In genomic region chr15:41904487-41905359, GRCh38 we compare ENCODE assay signal across 8 cellular contexts. TPM values are rescaled to one million over a fixed set of nuclear protein-coding genes. Genes with fewer than 3 reads are reported as not detected.
DNase-seq lines count a peak whose midpoint lies in the region; ATAC-seq, FAIRE-seq and TF ChIP-seq lines count a peak whose summit lies in the region.

No MANE protein-coding gene starts in this region.

- TF ChIP-seq CTCF in GM10248 (IDR thresholded peaks at IDR 0.05; ENCODE audit: control extremely low read depth, extremely low read depth, low read depth, missing control alignments) = peak; percentile 87
- peak; percentile 54 to 79 (median 76) for TF ChIP-seq CTCF in pancreas (IDR thresholded peaks at IDR 0.05)
- peak; percentile 94 for TF ChIP-seq CTCF in type B pancreatic cell (conservative IDR thresholded peaks at IDR 0.05)

- TF ChIP-seq EP300 in Ishikawa (IDR thresholded peaks at IDR 0.05; ENCODE audit: borderline replicate concordance) = no peak

- POLR2A ChIA-PET in GM10248 (lab: Yijun Ruan, JAX) = no interaction called here

- no peaks in the 10 kb centered on the region for H3K9me3 Mint-ChIP-seq in type B pancreatic cell

- peaks cover 41% of the 10 kb centered on the region for H3K4me1 Mint-ChIP-seq in type B pancreatic cell (ENCODE audit: unreplicated experiment)

- no peak overlapping the region for H3K4me3 ChIP-seq in SJCRH30
- no peak overlapping the region for H3K4me3 ChIP-seq in pancreas

- peak; percentile 92 for TF ChIP-seq RAD21 in Ishikawa (IDR thresholded peaks at IDR 0.05; ENCODE audit: low read depth)

- H3K4me3 Mint-ChIP-seq in type B pancreatic cell = no peak overlapping the region

- WGBS in pancreas, 2 donors = 37 to 39% methylated on average over 14 of the region's 14 CpGs

- H3K4me1 ChIP-seq in SJCRH30 = peaks cover 35% of the 10 kb centered on the region
- peaks cover 0 to 6% (median 0%) of the 10 kb centered on the region in 3 donors for H3K4me1 ChIP-seq in pancreas

- DNase-seq in GM10248 (ENCODE audit: extremely low spot score) (peak; percentile 84), SJCRH30 (peak; percentile 67 to 90), foreskin melanocyte (peak; percentile 66), pancreas (peak in 3 of 6 donors; percentile 49 to 65 (median 57)), type B pancreatic cell (ENCODE audit: extremely low spot score, unreplicated experiment) (no peak), cortex of kidney (lab: John Stamatoyannopoulos, UW) (no peak)
- peak; percentile 63 for DNase-seq in activated effector memory CD4-positive, alpha-beta T cell treated with Interleukin-2 at 50 U/mL for 16 hours

- no peaks in the 10 kb centered on the region for H3K9me3 ChIP-seq in SJCRH30 (replicated peaks)
- H3K9me3 ChIP-seq in pancreas = no peaks in the 10 kb centered on the region

- intact Hi-C loops in pancreas (cut with DNase I) = loop anchor here in 1 of 3 donors (5.0 to 10.0 kb wide), 2 partner anchors 82 to 130 kb away; partner anchors contain the start of gene MAPKBP1

- H3K27me3 ChIP-seq in SJCRH30 = no peaks in the 10 kb centered on the region
- no peaks in the 10 kb centered on the region for H3K27me3 ChIP-seq in pancreas

- peak overlapping the region; percentile 63 for H3K27ac Mint-ChIP-seq in type B pancreatic cell

- FAIRE-seq in pancreas (lab: Jason Lieb, UNC) = no peak

- H3K27ac ChIP-seq in SJCRH30 = no peak overlapping the region; the same call in 1 of the 2 replicates
- H3K27ac ChIP-seq in pancreas = no peak overlapping the region

- CTCF ChIA-PET in GM10248 (lab: Yijun Ruan, JAX) = interaction anchor here (0.7 to 4.1 kb wide), 48 partner anchors 9 to 463 kb away, joined by 3 to 49 read pairs (median 5); partner anchors contain the start of genes MAPKBP1 and SPTBN5

- H3K27me3 Mint-ChIP-seq in type B pancreatic cell = no peaks in the 10 kb centered on the region

- ATAC-seq in pancreas = peak; percentile 65 to 82 (median 81)

- H3K36me3 ChIP-seq in SJCRH30 (peaks cover 42% of the 10 kb centered on the region), pancreas (peaks cover 0 to 17% (median 0%) of the 10 kb centered on the region in 3 donors)

- H3K36me3 Mint-ChIP-seq in type B pancreatic cell = peaks cover 10% of the 10 kb centered on the region

TF ChIP-seq in Ishikawa, 13 proteins besides CTCF, POLR2A, EP300 and RAD21:
- no peak for TF ChIP-seq MAX (IDR thresholded peaks at IDR 0.05)
- no peak for TF ChIP-seq CREB1 (IDR thresholded peaks at IDR 0.05; ENCODE audit: low read depth)

RNA-seq across cellular contexts. Expression of gene SPTBN5, which starts 10.9 kb away (rescaled TPM):
- total RNA-seq in SJCRH30 (2014; rRNA removed; shearing (Covaris generic)) = 0.38 and 0.55 TPM in 2 replicates
- total RNA-seq in pancreas (1 to 10 TPM in 2 of 6 donors, under 1 TPM in 4; 0.32 to 4.0 (median 0.60) TPM), type B pancreatic cell (ENCODE audit: low replicate concordance) (3.1 and 4.2 TPM in 2 replicates)
- polyA plus RNA-seq in pancreas = 10 to 100 TPM in 1 of 2 donors, 1 to 10 TPM in 1; 9.5 to 11.4 TPM

Comparison
In these comparisons a context has a peak if more than half of its experiments do, and no peak if none do; other contexts are left out.
1. DNase-seq: peak in GM10248 (single experiment), SJCRH30 (2 of 2), activated effector memory CD4-positive, alpha-beta T cell treated with Interleukin-2 at 50 U/mL for 16 hours (single experiment) and foreskin melanocyte (single experiment); none in type B pancreatic cell (single experiment) and cortex of kidney (single experiment).
2. Peak in every context shown above with its lines, with median percentiles within 50 percentile points of each other: CTCF ChIP-seq.